In genomic region chr21:41880153-41880552, GRCh38 we compare ENCODE assay signal across 1 cellular context.
TF ChIP-seq lines count a peak whose summit lies in the region.

No MANE protein-coding gene starts in this region.

TF ChIP-seq in GM23338, 12 proteins besides CTCF, POLR2A, EP300 and RAD21 (continued from another document):
- no peak for TF ChIP-seq ZNF462 (CRISPR knock-in tag; IDR thresholded peaks at IDR 0.05)
- no peak for TF ChIP-seq POLR2AphosphoS5 (IDR thresholded peaks at IDR 0.05; ENCODE audit: low read depth)
- TF ChIP-seq ZNF331 (CRISPR knock-in tag; IDR thresholded peaks at IDR 0.05; ENCODE audit: low read depth), result no peak
- no peak for TF ChIP-seq JUNB (IDR thresholded peaks at IDR 0.05; ENCODE audit: unreplicated experiment)
